18 cellular contexts compared by ENCODE assay signal in genomic region chr18:49922228-49922627, GRCh38.
DNase-seq lines count a peak whose midpoint lies in the region; TF ChIP-seq lines count a peak whose summit lies in the region.
"Had no signal": no experiment of that assay in that cellular context is flagged by ENCODE, and none has a peak within 500 bp of the region (broad histone marks: within the 10 kb centered on the region; RNA-seq: fewer than 3 reads in every experiment).

No MANE protein-coding gene starts in this region.

- no peaks in the 10 kb centered on the region for H4K20me1 ChIP-seq in mammary epithelial cell (ENCODE audit: insufficient read depth, low read length)

- no peaks in the 10 kb centered on the region for H3K79me2 ChIP-seq in mammary epithelial cell (ENCODE audit: insufficient read depth, low read length)

- no peaks in the 10 kb centered on the region for H3K9me3 ChIP-seq in mammary epithelial cell (replicated peaks; ENCODE audit: insufficient read depth, low read length)
- H3K9me3 ChIP-seq: MG63, Peyer's patch had no signal

- 6% methylated on average over 2 of the region's 2 CpGs for WGBS in mammary epithelial cell (ENCODE audit: low coverage, missing lambda C conversion rate)

- DNase-seq in HPDE6-E6E7 (ENCODE audit: extremely low spot score), result peak; percentile 70
- DNase-seq in NCI-H82 (lab: John Stamatoyannopoulos, UW), result peak; percentile 32
- peak; percentile 91 for DNase-seq in mammary epithelial cell
- peak; percentile 70 for DNase-seq in kidney tubule cell (ENCODE audit: low spot score)
- DNase-seq in T-helper 1 cell, result no peak
- no peak for DNase-seq in NK-92 treated with Interleukin-12 subunit alpha and Interleukin-12 subunit beta, amount 100 ng/mL, for 24 hours (lab: John Stamatoyannopoulos, UW)
- no peak for DNase-seq in dermis blood vessel endothelial cell
- DNase-seq: EL, Karpas-422, MG63, NCI-H1417, NCI-H1694 treated with DMSO at 0.1 percent for 48 hours, NCI-H446, NCI-H69, Peyer's patch, Right ventricle myocardium superior, SW 1271 had no signal

- no peak overlapping the region for H2AFZ ChIP-seq in mammary epithelial cell (ENCODE audit: low read depth, low read length)

- peak overlapping the region; percentile 14 for H3K4me2 ChIP-seq in mammary epithelial cell (ENCODE audit: insufficient read depth, low read depth, low read length)

- no peak overlapping the region for H3K9ac ChIP-seq in mammary epithelial cell (ENCODE audit: insufficient read depth, low read length)

- no peaks in the 10 kb centered on the region for H3K27me3 ChIP-seq in mammary epithelial cell (ENCODE audit: insufficient read depth, low read length)
- H3K27me3 ChIP-seq: MG63, Peyer's patch had no signal

- CTCF ChIA-PET in mammary epithelial cell (lab: Charles Lee; ENCODE audit: low non-redundant PET), result no interaction called here

- peak overlapping the region; percentile 46 for H3K27ac ChIP-seq in mammary epithelial cell (ENCODE audit: insufficient read depth, low read depth, low read length)
- H3K27ac ChIP-seq: C4-2B, Peyer's patch had no signal

- no peak overlapping the region for H3K4me3 ChIP-seq in mammary epithelial cell (replicated peaks in 1 of 3; ENCODE audit: insufficient read depth in 1 of 3, low read depth in 2 of 3, low read length in 3 of 3)
- H3K4me3 ChIP-seq: MG63, Peyer's patch had no signal

- dilution Hi-C loops in mammary epithelial cell (cut with HindIII; ENCODE audit: low sequenced_read_pairs), result no loop called here

- BruUV-seq in mammary epithelial cell (replicated peaks; lab: Mats Ljungman, UMichigan), result no TSS peak

- TF ChIP-seq CTCF in mammary epithelial cell (conservative IDR thresholded peaks at IDR 0.05 in 1 of 2, IDR thresholded peaks at IDR 0.05 in 1 of 2; ENCODE audit: extremely low read depth in 1 of 2, insufficient read depth in 1 of 2, low read depth in 1 of 2, low read length in 2 of 2), result no peak

- H3K36me3 ChIP-seq in mammary epithelial cell (ENCODE audit: insufficient read depth, low read length), result no peaks in the 10 kb centered on the region
- H3K36me3 ChIP-seq: MG63 had no signal

- intact Hi-C loops in mammary epithelial cell (cut with micrococcal nuclease), result loop anchor here (2.0 kb wide), 1 partner anchor 29 kb away; no protein-coding TSS in a partner anchor

- peaks cover 37% of the 10 kb centered on the region for H3K4me1 ChIP-seq in mammary epithelial cell (ENCODE audit: insufficient read depth, low read length)
- H3K4me1 ChIP-seq: Peyer's patch had no signal

- in situ Hi-C loops in mammary epithelial cell (cut with MboI; ENCODE audit: low sequenced_read_pairs in 2 of 2), result no loop called here

Comparison
In these comparisons a context has a peak if more than half of its experiments do, and no peak if none do; other contexts are left out.
1. DNase-seq: peak in HPDE6-E6E7 (single experiment), NCI-H82 (single experiment), mammary epithelial cell (single experiment) and kidney tubule cell (single experiment); none in T-helper 1 cell (0 of 5), NK-92 treated with Interleukin-12 subunit alpha and Interleukin-12 subunit beta, amount 100 ng/mL, for 24 hours (single experiment) and dermis blood vessel endothelial cell (single experiment).